In the genomic region with DNA sequence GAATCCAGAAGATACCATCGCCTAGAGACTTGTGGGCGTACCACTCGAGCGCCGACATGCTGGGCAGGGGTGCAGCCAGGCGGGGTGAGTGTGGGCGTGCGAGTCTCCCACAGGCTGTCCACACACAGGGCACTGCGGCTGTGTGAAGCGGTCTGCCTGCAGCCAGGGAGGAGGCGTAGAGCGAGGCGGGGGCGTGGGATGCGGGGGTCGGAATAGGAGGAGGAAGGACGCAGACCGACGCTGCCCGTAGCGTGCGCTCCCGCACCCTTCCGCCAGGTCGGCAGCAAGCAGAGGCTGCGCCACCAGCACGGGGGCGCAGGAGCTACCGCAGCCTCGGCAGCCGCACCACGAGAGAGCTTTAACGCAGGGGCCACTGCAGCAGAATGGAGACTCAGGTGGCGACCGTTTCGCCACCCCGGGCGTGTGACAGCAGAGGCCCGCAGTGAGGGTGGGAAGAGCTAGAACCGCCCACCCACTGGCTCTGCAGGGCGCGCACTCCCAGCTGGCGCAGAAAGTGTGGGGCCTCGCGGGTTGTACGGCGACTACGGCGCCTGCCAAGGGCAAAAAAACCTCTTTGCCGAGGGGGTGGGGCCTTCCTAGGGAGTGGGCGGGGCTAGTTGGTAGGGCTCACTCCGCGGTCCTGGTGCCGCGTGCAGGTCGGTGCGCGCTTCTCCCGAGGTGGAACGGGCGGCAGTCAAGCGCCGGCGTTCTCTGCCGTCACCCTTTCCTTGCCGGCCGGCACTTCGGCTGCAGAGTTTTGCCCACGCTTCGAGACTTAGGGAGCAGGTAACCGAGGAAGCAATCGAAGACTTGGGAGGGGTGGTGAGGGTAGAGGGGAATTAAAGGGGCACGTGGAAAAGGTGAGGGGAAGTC, we compare ENCODE assay signal across 8 cellular contexts. TPM values are rescaled to one million over a fixed set of nuclear protein-coding genes. Genes with fewer than 3 reads are reported as not detected.
DNase-seq lines count a peak whose midpoint lies in the region; ATAC-seq, FAIRE-seq and TF ChIP-seq lines count a peak whose summit lies in the region.

TSS of gene MBLAC2 (minus strand) at position 537 of the 873 bp plus-strand sequence. CDS start at position 58, 479 bp downstream.
A gene with protein sequence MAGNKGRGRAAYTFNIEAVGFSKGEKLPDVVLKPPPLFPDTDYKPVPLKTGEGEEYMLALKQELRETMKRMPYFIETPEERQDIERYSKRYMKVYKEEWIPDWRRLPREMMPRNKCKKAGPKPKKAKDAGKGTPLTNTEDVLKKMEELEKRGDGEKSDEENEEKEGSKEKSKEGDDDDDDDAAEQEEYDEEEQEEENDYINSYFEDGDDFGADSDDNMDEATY (plus strand): TSS at position 630 of the 873 bp plus-strand sequence. CDS start 10,704 bp downstream, outside the sequence.

- DNase-seq in D341Med (ENCODE audit: low spot score): peak; percentile 93
- DNase-seq in HTR-8/SVneo (ENCODE audit: insufficient read length, low spot score): peak; percentile 84
- peak; percentile 80 for DNase-seq in NT2/D1 (ENCODE audit: low read depth, low spot score)
- peak; percentile 94 for DNase-seq in activated CD8-positive, alpha-beta memory T cell treated with anti-CD3 and anti-CD28 coated beads, Interleukin-2, amount 50 U/mL, for 4 hours
- DNase-seq in endothelial cell of umbilical vein (ENCODE audit: low read depth, low spot score): peak; percentile 94
- peak; percentile 82 for DNase-seq in middle frontal gyrus (ENCODE audit: extremely low spot score, low spot score)
- peak; percentile 85 to 90 for DNase-seq in stimulated activated CD8-positive, alpha-beta memory T cell treated with anti-CD3 and anti-CD28 coated beads, Interleukin-2, amount 100 ng/mL, for 1 hour (ENCODE audit: low read depth in 2 of 2)

- peak; percentile 87 for ATAC-seq in GM21381 (IDR thresholded peaks at IDR 0.05; ENCODE audit: unreplicated experiment)

- H3K9me3 ChIP-seq in NT2/D1 (ENCODE audit: insufficient read depth, low read length) (no peaks in the 10 kb centered on the region), endothelial cell of umbilical vein (replicated peaks; ENCODE audit: control insufficient read depth, insufficient read depth, low read length) (no peaks in the 10 kb centered on the region)

- H3K4me1 ChIP-seq in NT2/D1 (ENCODE audit: insufficient read depth, insufficient read length) (no peaks in the 10 kb centered on the region), endothelial cell of umbilical vein (ENCODE audit: control insufficient read depth, extremely low read depth, insufficient read depth, low read length) (peaks cover 15% of the 10 kb centered on the region)

- H3K36me3 ChIP-seq in NT2/D1 (ENCODE audit: insufficient read depth, insufficient read length, low read length) (no peaks in the 10 kb centered on the region), endothelial cell of umbilical vein (ENCODE audit: control insufficient read depth in 2 of 2, extremely low read depth in 1 of 2, insufficient read depth in 2 of 2, low read length in 2 of 2) (no peaks in the 10 kb centered on the region)

- peak; percentile 28 for FAIRE-seq in HTR-8/SVneo (lab: Jason Lieb, UNC)
- FAIRE-seq in endothelial cell of umbilical vein (lab: Jason Lieb, UNC): peak; percentile 90

- H3K9ac ChIP-seq in NT2/D1 (ENCODE audit: insufficient read length, low read depth) (peak within 1 kb of the TSS; percentile 94), endothelial cell of umbilical vein (replicated peaks; ENCODE audit: extremely low read depth, insufficient read depth, low read length) (peak within 1 kb of the TSS; percentile 66)

- peak; percentile 25 to 66 for TF ChIP-seq CTCF in endothelial cell of umbilical vein (IDR thresholded peaks at IDR 0.05; ENCODE audit: extremely low read depth in 1 of 2, insufficient read depth in 1 of 2, low read depth in 1 of 2, low read length in 2 of 2)

- H3K79me2 ChIP-seq in endothelial cell of umbilical vein (ENCODE audit: control insufficient read depth, insufficient read depth, low read length): peaks cover 36% of the 10 kb centered on the region

- no peaks in the 10 kb centered on the region for H3K9me1 ChIP-seq in endothelial cell of umbilical vein (replicated peaks; ENCODE audit: control insufficient read depth, extremely low read depth, insufficient read depth, low read length)

- CTCF ChIA-PET in endothelial cell of umbilical vein (lab: Charles Lee): interaction anchor here (1.0 to 5.3 kb wide), 8 partner anchors 9 to 130 kb away, joined by 3 to 38 read pairs (median 5); partner anchors contain the start of genes CETN3 and LYSMD3

- peak within 1 kb of the TSS; percentile 90 for H2AFZ ChIP-seq in endothelial cell of umbilical vein (ENCODE audit: low read depth, low read length)

- no peaks in the 10 kb centered on the region for H4K20me1 ChIP-seq in endothelial cell of umbilical vein (replicated peaks; ENCODE audit: control insufficient read depth, extremely low read depth, insufficient read depth, low read length)

- BruUV-seq in endothelial cell of umbilical vein (replicated peaks; lab: Mats Ljungman, UMichigan): no TSS peak

- dilution Hi-C loops in endothelial cell of umbilical vein (cut with MboI; ENCODE audit: extremely low pct_ligation_motif_present, low sequenced_read_pairs): no loop called here

- H3K4me2 ChIP-seq in endothelial cell of umbilical vein (ENCODE audit: insufficient read depth, low read length): peak within 1 kb of the TSS; percentile 97

- H3K27me3 ChIP-seq in NT2/D1 (ENCODE audit: insufficient read depth, insufficient read length) (peaks cover 2% of the 10 kb centered on the region), endothelial cell of umbilical vein (ENCODE audit: control insufficient read depth in 2 of 2, insufficient read depth in 2 of 2, low read length in 2 of 2) (no peaks in the 10 kb centered on the region)

- intact Hi-C loops in endothelial cell of umbilical vein (cut with micrococcal nuclease): loop anchor here (1.0 to 2.0 kb wide), 3 partner anchors 36 to 65 kb away; partner anchors contain the start of genes CETN3 and LYSMD3

- H3K4me3 ChIP-seq in NT2/D1 (ENCODE audit: insufficient read length, low read depth): peak within 1 kb of the TSS; percentile 69
- H3K4me3 ChIP-seq in endothelial cell of umbilical vein (replicated peaks in 1 of 3; ENCODE audit: insufficient read depth in 1 of 3, low read depth in 1 of 3, low read length in 3 of 3): peak within 1 kb of the TSS; percentile 48 to 88 (median 64)

- POLR2A ChIA-PET in endothelial cell of umbilical vein (lab: Charles Lee): interaction anchor here (0.6 to 1.1 kb wide), 5 partner anchors 9 to 65 kb away, joined by 3 read pairs; partner anchors contain the start of gene CETN3

- H3K27ac ChIP-seq in endothelial cell of umbilical vein (ENCODE audit: insufficient read depth, low read depth, low read length): no peak within 1 kb of the TSS

- TF ChIP-seq POLR2A in endothelial cell of umbilical vein (IDR thresholded peaks at IDR 0.05; ENCODE audit: low read depth, low read length): peak; percentile 82

TF ChIP-seq in endothelial cell of umbilical vein, 7 proteins besides CTCF, POLR2A, EP300 and RAD21:
- TF ChIP-seq JUN (IDR thresholded peaks at IDR 0.05; ENCODE audit: borderline replicate concordance, insufficient read depth, insufficient read length, low read depth) (no peak), GATA2 (IDR thresholded peaks at IDR 0.05; ENCODE audit: insufficient read depth, insufficient read length, low read depth, low read length) (no peak), MYC (IDR thresholded peaks at IDR 0.05; ENCODE audit: low read depth, low read length) (no peak), POLR2AphosphoS5 (IDR thresholded peaks at IDR 0.05; ENCODE audit: insufficient read depth, low read depth, low read length) (peak; percentile 91)

RNA-seq across cellular contexts. Expression of gene MBLAC2, which starts in this region (rescaled TPM):
- total RNA-seq in endothelial cell of umbilical vein: 4.8 and 5.3 TPM in 2 replicates
- 2.0 and 2.1 TPM in 2 replicates for polyA plus RNA-seq in endothelial cell of umbilical vein
- 1.5 and 1.6 TPM in 2 replicates for polyA plus RNA-seq in endothelial cell of umbilical vein (2011; cell fraction: cytosol; rRNA removed)
- polyA plus RNA-seq in endothelial cell of umbilical vein (2011; cell fraction: nucleus; rRNA removed): 1.7 and 2.1 TPM in 2 replicates
- 3.8 and 4.6 TPM in 2 replicates for polyA plus RNA-seq in endothelial cell of umbilical vein (2012)
- polyA minus RNA-seq in endothelial cell of umbilical vein: 4.0 and 4.2 TPM in 2 replicates
- polyA minus RNA-seq in endothelial cell of umbilical vein (2011; cell fraction: cytosol; rRNA and poly(A)+ RNA removed): 5.8 TPM
- 4.4 and 6.4 TPM in 2 replicates for polyA minus RNA-seq in endothelial cell of umbilical vein (2011; cell fraction: nucleus; rRNA and poly(A)+ RNA removed)

RNA-seq across cellular contexts. Expression of the second gene that starts in this region (rescaled TPM):
- total RNA-seq in endothelial cell of umbilical vein: 15.0 and 16.7 TPM in 2 replicates
- polyA plus RNA-seq in endothelial cell of umbilical vein: 8.9 and 15.7 TPM in 2 replicates
- 18.4 and 25.2 TPM in 2 replicates for polyA plus RNA-seq in endothelial cell of umbilical vein (2011; cell fraction: cytosol; rRNA removed)
- 9.8 and 10.9 TPM in 2 replicates for polyA plus RNA-seq in endothelial cell of umbilical vein (2011; cell fraction: nucleus; rRNA removed)
- polyA plus RNA-seq in endothelial cell of umbilical vein (2012): 68.4 and 83.6 TPM in 2 replicates
- 1.8 and 2.2 TPM in 2 replicates for polyA minus RNA-seq in endothelial cell of umbilical vein
- 4.7 TPM for polyA minus RNA-seq in endothelial cell of umbilical vein (2011; cell fraction: cytosol; rRNA and poly(A)+ RNA removed)
- 1.1 and 3.5 TPM in 2 replicates for polyA minus RNA-seq in endothelial cell of umbilical vein (2011; cell fraction: nucleus; rRNA and poly(A)+ RNA removed)
